In genomic region chr1:53580739-53581475, GRCh38 we compare ENCODE assay signal across 16 cellular contexts.
"Had no signal": no experiment of that assay in that cellular context is flagged by ENCODE, and none has a peak within 500 bp of the region (broad histone marks: within the 10 kb centered on the region; RNA-seq: fewer than 3 reads in every experiment).

No MANE protein-coding gene starts in this region.

- FAIRE-seq: endometrium, pancreas had no signal

- H3K27ac ChIP-seq: breast epithelium, dorsolateral prefrontal cortex, left ventricle myocardium inferior, SJCRH30, thoracic aorta had no signal

- H3K9me3 Mint-ChIP-seq: activated CD4-positive, alpha-beta memory T cell treated with anti-CD3 and anti-CD28 coated beads for 36 hours; activated T-helper 1 cell treated with anti-CD3 and anti-CD28 coated beads, Interleukin-12 subunit alpha, Interleukin-12 subunit beta, Interleukin-2, Interleukin-4 antibody, amounts not matched to agents 30 ng/mL and 10 ng/mL and 1 ng/mL, durations not matched to agents 14 hours and 24 hours and 36 hours; memory B cell; stimulated activated naive CD8-positive, alpha-beta T cell treated with anti-CD3 and anti-CD28 coated beads, Interleukin-15, amount 100 ng/mL, for 72 hours had no signal

- H3K27ac Mint-ChIP-seq: activated CD4-positive, alpha-beta memory T cell treated with anti-CD3 and anti-CD28 coated beads for 36 hours; activated T-helper 1 cell treated with anti-CD3 and anti-CD28 coated beads, Interleukin-12 subunit alpha, Interleukin-12 subunit beta, Interleukin-2, Interleukin-4 antibody, amounts not matched to agents 30 ng/mL and 10 ng/mL and 1 ng/mL, durations not matched to agents 14 hours and 24 hours and 36 hours; memory B cell; stimulated activated naive CD8-positive, alpha-beta T cell treated with anti-CD3 and anti-CD28 coated beads, Interleukin-15, amount 100 ng/mL, for 72 hours had no signal

- H3K4me3 Mint-ChIP-seq: activated CD4-positive, alpha-beta memory T cell treated with anti-CD3 and anti-CD28 coated beads for 36 hours; activated T-helper 1 cell treated with anti-CD3 and anti-CD28 coated beads, Interleukin-12 subunit alpha, Interleukin-12 subunit beta, Interleukin-2, Interleukin-4 antibody, amounts not matched to agents 30 ng/mL and 10 ng/mL and 1 ng/mL, durations not matched to agents 14 hours and 24 hours and 36 hours; memory B cell; stimulated activated naive CD8-positive, alpha-beta T cell treated with anti-CD3 and anti-CD28 coated beads, Interleukin-15, amount 100 ng/mL, for 72 hours had no signal

- ATAC-seq: esophagus mucosa; pancreas; stimulated activated naive CD8-positive, alpha-beta T cell treated with anti-CD3 and anti-CD28 coated beads, Interleukin-15, amount 100 ng/mL, for 72 hours had no signal

- H3K27me3 ChIP-seq: breast epithelium, dorsolateral prefrontal cortex, pancreas had no signal

- H3K4me3 ChIP-seq: breast epithelium, dorsolateral prefrontal cortex, left ventricle myocardium inferior, pancreas, SJCRH30, thoracic aorta had no signal

- H3K36me3 ChIP-seq: breast epithelium, left ventricle myocardium inferior, pancreas, SJCRH30, thoracic aorta had no signal

- H3K27me3 Mint-ChIP-seq: activated CD4-positive, alpha-beta memory T cell treated with anti-CD3 and anti-CD28 coated beads for 36 hours; stimulated activated naive CD8-positive, alpha-beta T cell treated with anti-CD3 and anti-CD28 coated beads, Interleukin-15, amount 100 ng/mL, for 72 hours had no signal

- H3K36me3 Mint-ChIP-seq: activated CD4-positive, alpha-beta memory T cell treated with anti-CD3 and anti-CD28 coated beads for 36 hours; memory B cell had no signal

- H3K9me3 ChIP-seq: breast epithelium, left ventricle myocardium inferior, pancreas, SJCRH30, thoracic aorta had no signal

- DNase-seq: activated CD4-positive, alpha-beta memory T cell treated with anti-CD3 and anti-CD28 coated beads for 36 hours; activated CD4-positive, alpha-beta T cell treated with anti-CD3 and anti-CD28 coated beads for 1 hour; activated naive CD4-positive, alpha-beta T cell treated with anti-CD3 and anti-CD28 coated beads, Interleukin-2, amount 50 U/mL, for 16 hours; islet precursor cell; left ventricle myocardium inferior; SJCRH30; stimulated activated CD4-positive, alpha-beta T cell treated with anti-CD3 and anti-CD28 coated beads, Interleukin-4, amount 100 ng/mL, for 4 hours; stimulated activated naive CD8-positive, alpha-beta T cell treated with anti-CD3 and anti-CD28 coated beads, Interleukin-15, amount 100 ng/mL, for 72 hours had no signal

- H3K4me1 ChIP-seq: breast epithelium, left ventricle myocardium inferior, pancreas had no signal
